8 cellular contexts compared by ENCODE assay signal in the genomic region with DNA sequence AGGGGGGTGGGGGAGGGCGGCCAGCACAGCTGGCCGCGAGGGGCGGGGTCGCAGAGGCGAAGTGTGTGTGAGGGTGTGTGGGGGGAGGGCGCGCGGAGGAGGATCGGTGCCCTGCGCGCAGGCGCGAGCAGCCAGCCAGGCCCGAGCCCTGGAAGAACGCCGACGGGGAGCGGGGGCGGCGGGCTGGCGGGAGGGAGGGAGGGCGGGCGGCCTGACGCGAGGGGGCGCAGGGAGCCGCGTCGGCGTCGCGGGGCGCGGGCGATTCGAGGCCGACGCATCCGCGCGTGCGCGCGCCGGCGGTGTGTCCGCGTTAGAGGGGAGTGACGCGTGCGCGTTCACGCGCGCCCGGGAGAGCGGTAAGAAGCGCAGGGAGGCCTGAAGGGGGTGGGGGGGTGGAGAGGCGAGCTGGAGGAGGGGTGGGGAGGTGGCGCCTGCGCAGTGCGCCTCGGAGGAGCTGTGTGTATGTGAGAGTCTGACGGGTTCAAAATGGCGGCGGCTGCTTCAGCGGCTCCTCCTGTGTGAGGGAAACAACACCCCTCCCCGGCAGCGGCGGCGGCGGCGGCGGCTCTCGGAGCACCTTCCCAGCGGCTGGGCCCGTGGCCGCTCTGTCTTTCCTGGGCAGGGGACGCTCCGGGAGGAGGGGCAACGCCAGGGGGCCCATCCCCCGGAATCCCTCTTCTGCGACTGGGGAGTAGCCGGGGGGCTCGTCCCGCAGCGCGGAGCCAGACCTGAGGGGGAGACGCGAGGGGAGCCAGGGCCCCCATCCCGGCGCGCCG. TPM values are rescaled to one million over a fixed set of nuclear protein-coding genes. Genes with fewer than 3 reads are reported as not detected.
DNase-seq lines count a peak whose midpoint lies in the region; ATAC-seq and TF ChIP-seq lines count a peak whose summit lies in the region.

Gene KDM2A, plus strand, starts transcription at position 463 of the 776 bp plus-strand sequence. CDS start 2,054 bp downstream, outside the sequence.

- DNase-seq in DMS114 treated with DMSO at 0.1 percent for 48 hours (lab: John Stamatoyannopoulos, UW; ENCODE audit: unreplicated experiment) (peak; percentile 100), KBM-7 (peak; percentile 94), PC-9 (peak; percentile 91 to 98), epithelial cell of proximal tubule (ENCODE audit: low read depth) (peak; percentile 45), mucosa of gallbladder (ENCODE audit: low spot score) (peak; percentile 99)
- peak; percentile 98 for DNase-seq in activated T-cell treated with anti-CD3 and anti-CD28 coated beads, Interleukin-2, amount 50 U/mL, for 1 hour
- peak; percentile 97 for DNase-seq in stimulated activated CD8-positive, alpha-beta memory T cell treated with anti-CD3 and anti-CD28 coated beads, Interleukin-4, amount 100 ng/mL, for 24 hours (ENCODE audit: low read depth)

- POLR2A ChIA-PET in PC-9 (lab: Charles Lee; ENCODE audit: unreplicated experiment), result interaction anchor here (0.5 to 1.0 kb wide), 10 partner anchors 22 to 269 kb away, joined by 3 to 13 read pairs (median 6); no protein-coding TSS in a partner anchor

- no peaks in the 10 kb centered on the region for H3K27me3 ChIP-seq in PC-9 (ENCODE audit: insufficient read depth, low read depth)

- no peaks in the 10 kb centered on the region for H3K9me3 ChIP-seq in PC-9 (ENCODE audit: insufficient read depth, low read depth)

- peak within 1 kb of the TSS; percentile 82 for H3K27ac ChIP-seq in PC-9

- H3K4me3 ChIP-seq in PC-9 (peak within 1 kb of the TSS; percentile 83), epithelial cell of proximal tubule (ENCODE audit: low read depth, low read length) (peak within 1 kb of the TSS; percentile 98)

- peak within 1 kb of the TSS; percentile 92 for H3K4me2 ChIP-seq in PC-9

- TF ChIP-seq CTCF in PC-9 (conservative IDR thresholded peaks at IDR 0.05), result no peak
- no peak for TF ChIP-seq CTCF in epithelial cell of proximal tubule (conservative IDR thresholded peaks at IDR 0.05; ENCODE audit: low read depth, low read length)

- peaks cover 38% of the 10 kb centered on the region for H3F3A ChIP-seq in PC-9 (ENCODE audit: insufficient read depth, low read depth)

- in situ Hi-C loops in KBM-7 (cut with MboI; ENCODE audit: low pct_unique_long_range_greater_than_20kb, low sequenced_read_pairs), result no loop called here

- intact Hi-C loops in PC-9 (cut with micrococcal nuclease; ENCODE audit: unreplicated experiment), result loop anchor here (2.0 to 5.0 kb wide), 2 partner anchors 37 to 64 kb away; no protein-coding TSS in a partner anchor

- H3K9me2 ChIP-seq in PC-9 (ENCODE audit: insufficient read depth), result no peaks in the 10 kb centered on the region

- peaks cover 19% of the 10 kb centered on the region for H4K20me1 ChIP-seq in PC-9 (ENCODE audit: insufficient read depth)

- peaks cover 47% of the 10 kb centered on the region for H3K79me2 ChIP-seq in PC-9 (ENCODE audit: low read depth)

- CTCF ChIA-PET in PC-9 (lab: Charles Lee), result interaction anchor here (0.6 kb wide), 8 partner anchors 9 to 502 kb away, joined by 3 to 6 read pairs (median 4); no protein-coding TSS in a partner anchor

- H2AFZ ChIP-seq in PC-9, result peak within 1 kb of the TSS; percentile 92

- ATAC-seq in GM21717 (IDR thresholded peaks at IDR 0.05; ENCODE audit: unreplicated experiment), result peak; percentile 58

- no TSS peak for BruUV-seq in PC-9 (replicated peaks; lab: Mats Ljungman, UMichigan)

- H3K4me1 ChIP-seq in PC-9 (replicated peaks; ENCODE audit: insufficient read depth), result peaks cover 13% of the 10 kb centered on the region

- peaks cover 8% of the 10 kb centered on the region for H3K36me3 ChIP-seq in PC-9 (ENCODE audit: low read depth)

RNA-seq across cellular contexts. Expression of gene KDM2A, which starts in this region (rescaled TPM):
- total RNA-seq in PC-9 (2021) (117 and 120 TPM in 2 replicates), epithelial cell of proximal tubule (28.5 and 34.1 TPM in 2 replicates), mucosa of gallbladder (76.9 TPM)

Comparison
In these comparisons a context has a peak if more than half of its experiments do, and no peak if none do; other contexts are left out.
1. Peak in every context shown above with its lines: DNase-seq, ATAC-seq, H3K4me3 ChIP-seq and H3K27ac ChIP-seq.
2. DNase-seq: peak in every context shown above with its lines; median percentile 100 in DMS114 treated with DMSO at 0.1 percent for 48 hours; 99 in mucosa of gallbladder; 98 in activated T-cell treated with anti-CD3 and anti-CD28 coated beads, Interleukin-2, amount 50 U/mL, for 1 hour; 97 in stimulated activated CD8-positive, alpha-beta memory T cell treated with anti-CD3 and anti-CD28 coated beads, Interleukin-4, amount 100 ng/mL, for 24 hours; 94 in PC-9; 94 in KBM-7; 45 in epithelial cell of proximal tubule.